In the genomic region with DNA sequence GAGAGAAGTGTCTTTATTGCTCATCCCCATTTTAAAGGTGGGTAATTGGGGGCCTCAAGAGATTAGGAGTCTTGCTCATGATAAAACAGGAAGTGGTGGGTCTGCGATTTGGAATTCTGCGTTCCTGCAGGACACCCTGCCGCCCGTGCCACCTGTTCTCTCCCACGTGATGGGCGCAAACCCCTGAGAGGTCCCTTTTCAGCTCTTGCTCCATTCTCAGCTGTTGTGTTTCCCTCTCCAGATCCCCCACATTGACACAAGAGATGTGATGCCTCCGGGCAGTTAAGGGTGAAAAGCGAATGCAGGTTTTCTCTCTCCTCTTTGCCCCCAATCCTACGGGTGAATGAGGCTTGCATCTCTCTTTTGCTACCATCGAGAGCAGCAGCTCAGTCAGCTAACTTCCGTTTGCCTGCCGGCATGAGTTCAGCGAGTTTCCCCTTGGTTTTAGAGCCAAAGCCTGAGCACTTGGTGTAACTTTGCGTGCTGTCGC, we compare ENCODE assay signal across 23 cellular contexts. TPM values are rescaled to one million over a fixed set of nuclear protein-coding genes. Genes with fewer than 3 reads are reported as not detected.
"Had no signal": no experiment of that assay in that cellular context is flagged by ENCODE, and none has a peak within 500 bp of the region (broad histone marks: within the 10 kb centered on the region; RNA-seq: fewer than 3 reads in every experiment).

No MANE protein-coding gene starts in this region.

- H3K36me3 ChIP-seq: lower lobe of right lung, ovary, right atrium auricular region, right lobe of liver, transverse colon, uterus had no signal

- H3K27ac Mint-ChIP-seq: naive thymus-derived CD8-positive, alpha-beta T cell; progenitor cell of endocrine pancreas; stimulated activated memory B cell treated with anti-CD40 and anti-IgM and Interleukin-4, amounts not matched to agents 10 μg/mL and 1 μg/mL and 100 μg/mL, for 72 hours; stimulated activated naive CD8-positive, alpha-beta T cell treated with anti-CD3 and anti-CD28 coated beads, Interleukin-15, amount 100 ng/mL, for 72 hours had no signal

- H3K27ac ChIP-seq: hepatocyte, lower lobe of right lung, ovary, right atrium auricular region, right lobe of liver, transverse colon, uterus had no signal

- H3K27me3 Mint-ChIP-seq: progenitor cell of endocrine pancreas; stimulated activated memory B cell treated with anti-CD40 and anti-IgM and Interleukin-4, amounts not matched to agents 10 μg/mL and 1 μg/mL and 100 μg/mL, for 72 hours; stimulated activated naive CD8-positive, alpha-beta T cell treated with anti-CD3 and anti-CD28 coated beads, Interleukin-15, amount 100 ng/mL, for 72 hours had no signal

- ATAC-seq: left cardiac atrium; left lobe of liver; lower lobe of right lung; naive thymus-derived CD8-positive, alpha-beta T cell; right lobe of liver; stimulated activated memory B cell treated with anti-CD40 and anti-IgM and Interleukin-4, amounts not matched to agents 10 μg/mL and 1 μg/mL and 100 μg/mL, for 72 hours had no signal

- H3K9me3 ChIP-seq: ovary, uterus had no signal

- H3K4me1 ChIP-seq: lower lobe of right lung, right atrium auricular region, right lobe of liver, uterus had no signal

- H3K4me2 ChIP-seq: hepatocyte, smooth muscle cell had no signal

- H2AFZ ChIP-seq: hepatocyte had no signal

- H3K4me3 ChIP-seq: hepatocyte, lower lobe of right lung, ovary, right atrium auricular region, right lobe of liver, smooth muscle cell, transverse colon, uterus had no signal

- H3K27me3 ChIP-seq: hepatocyte, ovary, right atrium auricular region, right lobe of liver, transverse colon, uterus had no signal

- H3K36me3 Mint-ChIP-seq: naive thymus-derived CD8-positive, alpha-beta T cell; stimulated activated memory B cell treated with anti-CD40 and anti-IgM and Interleukin-4, amounts not matched to agents 10 μg/mL and 1 μg/mL and 100 μg/mL, for 72 hours had no signal

- DNase-seq: islet precursor cell; left cardiac atrium; lower lobe of right lung; mammary epithelial cell; mesenchymal stem cell; naive thymus-derived CD8-positive, alpha-beta T cell; ovary; right lobe of liver; stimulated activated CD4-positive, alpha-beta T cell treated with anti-CD3 and anti-CD28 coated beads, Interleukin-1b, Interleukin-23, amount 100 ng/mL, for 48 hours; stimulated activated CD4-positive, alpha-beta T cell treated with anti-CD3 and anti-CD28 coated beads, Interleukin-2, amount 100 ng/mL, for 48 hours; stimulated activated CD4-positive, alpha-beta T cell treated with anti-CD3 and anti-CD28 coated beads, Interleukin-4, amount 100 ng/mL, for 4 hours; stimulated activated CD8-positive, alpha-beta memory T cell treated with anti-CD3 and anti-CD28 coated beads, Interleukin-4, amount 100 ng/mL, for 48 hours; stimulated activated naive CD4-positive, alpha-beta T cell treated with Interleukin-2 at 50 U/mL for 16 hours; stimulated activated naive CD8-positive, alpha-beta T cell treated with anti-CD3 and anti-CD28 coated beads, Interleukin-15, amount 100 ng/mL, for 72 hours; transverse colon; uterus had no signal

- H3K4me1 Mint-ChIP-seq: stimulated activated memory B cell treated with anti-CD40 and anti-IgM and Interleukin-4, amounts not matched to agents 10 μg/mL and 1 μg/mL and 100 μg/mL, for 72 hours; stimulated activated naive CD8-positive, alpha-beta T cell treated with anti-CD3 and anti-CD28 coated beads, Interleukin-15, amount 100 ng/mL, for 72 hours had no signal

- H3K4me3 Mint-ChIP-seq: naive thymus-derived CD8-positive, alpha-beta T cell; nephron; stimulated activated memory B cell treated with anti-CD40 and anti-IgM and Interleukin-4, amounts not matched to agents 10 μg/mL and 1 μg/mL and 100 μg/mL, for 72 hours; stimulated activated naive CD8-positive, alpha-beta T cell treated with anti-CD3 and anti-CD28 coated beads, Interleukin-15, amount 100 ng/mL, for 72 hours had no signal

RNA-seq across cellular contexts. Expression of gene KIF26B, which starts 57.5 kb away (rescaled TPM):
- polyA plus RNA-seq: naive thymus-derived CD8-positive, alpha-beta T cell had no signal
